In genomic region chr1:65001238-65001792, GRCh38 we compare ENCODE assay signal across 8 cellular contexts. TPM values are rescaled to one million over a fixed set of nuclear protein-coding genes. Genes with fewer than 3 reads are reported as not detected.
DNase-seq lines count a peak whose midpoint lies in the region; ATAC-seq and TF ChIP-seq lines count a peak whose summit lies in the region.

No MANE protein-coding gene starts in this region.

- H3K4me1 ChIP-seq in GM23338 (ENCODE audit: insufficient read depth) (no peaks in the 10 kb centered on the region; the same call in 1 of the 2 replicates), subcutaneous abdominal adipose tissue (ENCODE audit: control insufficient read depth in 5 of 5, insufficient read depth in 5 of 5, low read length in 5 of 5) (peaks cover 3 to 27% (median 18%) of the 10 kb centered on the region in 5 donors)

- H3K4me1 Mint-ChIP-seq in GM23338: peaks cover 11% of the 10 kb centered on the region; the same call in 2 of the 3 replicates

- H2AFZ ChIP-seq in GM23338: no peak overlapping the region

- peak overlapping the region; percentile 90 for H3K4me2 ChIP-seq in GM23338

- TF ChIP-seq CTCF in GM23338 (conservative IDR thresholded peaks at IDR 0.05; ENCODE audit: low read depth in 2 of 2) (0 out of 4 replicates have a peak, but pooled peaks of 1 of the 2 experiments have one; percentile 3), epithelial cell of esophagus (IDR thresholded peaks at IDR 0.05; ENCODE audit: insufficient read depth, low read depth, low read length, missing control alignments) (no peak), omental fat pad (IDR thresholded peaks at IDR 0.05) (no peak)

- H3K27ac ChIP-seq in GM23338 (ENCODE audit: low read depth) (no peak overlapping the region), subcutaneous abdominal adipose tissue (ENCODE audit: low read depth, low read length) (peak overlapping the region; percentile 99)

- no peaks in the 10 kb centered on the region; the same call in 1 of the 2 replicates for H3K9me2 ChIP-seq in GM23338 (ENCODE audit: insufficient read depth)

- no peaks in the 10 kb centered on the region for H3K79me2 ChIP-seq in GM23338 (replicated peaks; ENCODE audit: insufficient read depth)

- no peaks in the 10 kb centered on the region for H3K36me3 ChIP-seq in GM23338 (ENCODE audit: insufficient read depth)
- no peaks in the 10 kb centered on the region for H3K36me3 ChIP-seq in subcutaneous abdominal adipose tissue (ENCODE audit: control insufficient read depth in 5 of 5, insufficient read depth in 5 of 5, low read length in 5 of 5)

- peak; percentile 75 for DNase-seq in GM23338 (ENCODE audit: low spot score)
- peak; percentile 45 to 64 (median 59) for DNase-seq in activated CD8-positive, alpha-beta memory T cell treated with anti-CD3 and anti-CD28 coated beads for 48 hours (ENCODE audit: low read depth in 2 of 3, low spot score in 2 of 3)
- DNase-seq in epithelial cell of esophagus (ENCODE audit: low read depth): no peak
- DNase-seq in omental fat pad (ENCODE audit: low spot score): peak; percentile 69
- no peak for DNase-seq in AML-193 (lab: John Stamatoyannopoulos, UW)
- no peak for DNase-seq in NCI-H510A treated with DMSO at 0.1 percent for 48 hours (lab: John Stamatoyannopoulos, UW)

- ATAC-seq in GM23338: peak; percentile 64
- peak; percentile 80 for ATAC-seq in omental fat pad (ENCODE audit: low FRiP score)
- no peak for ATAC-seq in GM19035 (IDR thresholded peaks at IDR 0.05; ENCODE audit: unreplicated experiment)

- H3K9me3 ChIP-seq in subcutaneous abdominal adipose tissue (ENCODE audit: control insufficient read depth in 5 of 5, low read length in 5 of 5): peaks cover 0 to 5% (median 0%) of the 10 kb centered on the region in 5 donors

- H3K9ac ChIP-seq in subcutaneous abdominal adipose tissue (ENCODE audit: low read length in 5 of 5): peak overlapping the region in 4 of 5 donors; percentile 39 to 94 (median 84)

- no peak overlapping the region for H3K27ac Mint-ChIP-seq in GM23338

- peak overlapping the region; percentile 62 for H3K4me3 ChIP-seq in GM23338
- H3K4me3 ChIP-seq in epithelial cell of esophagus (ENCODE audit: low read length): peak overlapping the region; percentile 59
- peak overlapping the region; percentile 19 to 66 (median 58) for H3K4me3 ChIP-seq in subcutaneous abdominal adipose tissue (ENCODE audit: low read depth in 1 of 5, low read length in 5 of 5)

- peaks cover 10% of the 10 kb centered on the region for H3F3A ChIP-seq in GM23338 (replicated peaks; ENCODE audit: low read depth)

- H3K4me3 Mint-ChIP-seq in GM23338: peak overlapping the region; percentile 56

- peaks cover 23% of the 10 kb centered on the region for H3K36me3 Mint-ChIP-seq in GM23338 (ENCODE audit: low read depth)

- H4K20me1 ChIP-seq in GM23338 (replicated peaks; ENCODE audit: insufficient read depth): no peaks in the 10 kb centered on the region; the same call in 1 of the 2 replicates

- H3K27me3 ChIP-seq in GM23338 (ENCODE audit: insufficient read depth) (peaks cover 63% of the 10 kb centered on the region), subcutaneous abdominal adipose tissue (ENCODE audit: control insufficient read depth in 5 of 5, insufficient read depth in 4 of 5, low read length in 5 of 5) (no peaks in the 10 kb centered on the region)

- peaks cover 25% of the 10 kb centered on the region for H3K9me3 Mint-ChIP-seq in GM23338

- H3K27me3 Mint-ChIP-seq in GM23338 (ENCODE audit: insufficient read depth, low read depth, poor library complexity): peaks cover 41% of the 10 kb centered on the region

TF ChIP-seq in GM23338, 12 proteins besides CTCF, POLR2A, EP300 and RAD21:
- TF ChIP-seq EZH2phosphoT487 (IDR thresholded peaks at IDR 0.05; ENCODE audit: unreplicated experiment) (no peak), ZNF114 (CRISPR knock-in tag; IDR thresholded peaks at IDR 0.05) (no peak), ZNF331 (CRISPR knock-in tag; IDR thresholded peaks at IDR 0.05; ENCODE audit: low read depth) (no peak), ZNF462 (CRISPR knock-in tag; IDR thresholded peaks at IDR 0.05) (no peak), REST (IDR thresholded peaks at IDR 0.05; ENCODE audit: unreplicated experiment) (no peak), STAT1 (IDR thresholded peaks at IDR 0.05; ENCODE audit: unreplicated experiment) (no peak)

RNA-seq across cellular contexts. Expression of gene JAK1, which starts 35.0 kb away (rescaled TPM):
- total RNA-seq in GM23338 (2014; rRNA removed; shearing (Covaris generic)): 15.8 and 19.5 TPM in 2 replicates
- polyA plus RNA-seq in GM23338 (2016; fragmentation: Nextera tagmentation; extraction: Ambion mirVana): 7.9 and 8.0 TPM in 2 replicates
- total RNA-seq in omental fat pad: 100 to 1,000 TPM; 175 to 303 (median 204) TPM

Comparison
In these comparisons a context has a peak if more than half of its experiments do, and no peak if none do; other contexts are left out.
1. DNase-seq: peak in GM23338 (single experiment), activated CD8-positive, alpha-beta memory T cell treated with anti-CD3 and anti-CD28 coated beads for 48 hours (3 of 3) and omental fat pad (single experiment); none in epithelial cell of esophagus (single experiment), AML-193 (0 of 2) and NCI-H510A treated with DMSO at 0.1 percent for 48 hours (single experiment).
2. Peak in every context shown above with its lines, with median percentiles within 50 percentile points of each other: H3K4me3 ChIP-seq.